8 cellular contexts compared by ENCODE assay signal in the genomic region with DNA sequence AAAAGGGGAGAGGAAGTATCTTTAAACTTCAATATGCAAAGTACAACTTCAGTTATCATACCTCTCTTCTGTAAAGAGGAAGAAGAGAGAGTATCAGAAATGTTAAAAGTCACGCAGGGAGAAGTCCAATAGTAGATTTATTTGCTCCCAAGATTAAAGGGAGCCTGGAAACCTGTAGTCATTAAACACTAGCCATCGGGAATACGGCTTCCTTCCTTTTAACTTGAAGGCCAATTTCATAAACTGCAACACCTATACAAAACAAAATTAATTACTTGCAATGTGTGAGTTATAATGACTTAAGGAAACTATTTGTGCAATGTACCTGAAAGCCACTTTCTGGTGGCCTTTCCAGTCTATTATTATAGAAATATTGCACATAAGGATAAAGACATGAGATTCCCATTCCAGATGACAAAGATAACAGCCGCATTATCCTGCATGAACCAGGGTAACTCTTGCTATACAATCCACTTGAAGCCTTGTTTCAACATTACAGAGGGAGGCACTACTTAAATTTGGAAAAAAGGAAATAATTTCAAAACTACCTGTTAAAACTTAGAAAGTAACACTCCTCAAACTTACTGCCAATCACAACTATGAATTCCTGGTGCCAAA. TPM values are rescaled to one million over a fixed set of nuclear protein-coding genes. Genes with fewer than 3 reads are reported as not detected.
DNase-seq lines count a peak whose midpoint lies in the region; ATAC-seq, FAIRE-seq and TF ChIP-seq lines count a peak whose summit lies in the region.

No MANE protein-coding gene starts in this region.

- H4K20me1 ChIP-seq in HepG2 (ENCODE audit: insufficient read depth, low read length): peaks cover 44% of the 10 kb centered on the region

- no peak overlapping the region; the same call in none of the 2 replicates for H3K9ac ChIP-seq in HepG2 (ENCODE audit: insufficient read depth, low read depth, low read length)

- H3K4me1 ChIP-seq in HepG2 (ENCODE audit: insufficient read depth, low read length) (peaks cover 80% of the 10 kb centered on the region), tibial artery (peaks cover 0 to 54% (median 16%) of the 10 kb centered on the region in 4 donors)

- H3K4me3 Mint-ChIP-seq in activated T-cell treated with anti-CD3 and anti-CD28 coated beads, Interleukin-2, amount 50 U/mL, for 24 hours: peak overlapping the region; percentile 100
- peak overlapping the region; percentile 99 for H3K4me3 Mint-ChIP-seq in activated naive CD8-positive, alpha-beta T cell treated with anti-CD3 and anti-CD28 coated beads for 36 hours

- CTCF ChIA-PET in HepG2 (lab: Yijun Ruan, JAX; ENCODE audit: low intra/inter-chr PET ratio, low total read pairs): no interaction called here

- DNase-seq in activated T-cell treated with anti-CD3 and anti-CD28 coated beads, Interleukin-2, amount 50 U/mL, for 24 hours: no peak
- no peak for DNase-seq in activated T-cell treated with anti-CD3 and anti-CD28 coated beads, Interleukin-2, amount 50 U/mL, for 1 hour
- no peak for DNase-seq in activated naive CD8-positive, alpha-beta T cell treated with anti-CD3 and anti-CD28 coated beads for 36 hours
- DNase-seq in HepG2 (ENCODE audit: low spot score) (no peak), tibial artery (no peak), omental fat pad (ENCODE audit: low spot score) (no peak)
- no peak for DNase-seq in stimulated activated CD4-positive, alpha-beta T cell treated with anti-CD3 and anti-CD28 coated beads, Interleukin-12 subunit alpha, Interleukin-12 subunit beta, amount 100 ng/mL, for 4 hours

- POLR2A ChIA-PET in HepG2 (lab: Yijun Ruan, JAX): no interaction called here

- peaks cover 56% of the 10 kb centered on the region for H3K4me1 Mint-ChIP-seq in activated T-cell treated with anti-CD3 and anti-CD28 coated beads, Interleukin-2, amount 50 U/mL, for 24 hours (ENCODE audit: low read depth)
- peaks cover 32% of the 10 kb centered on the region for H3K4me1 Mint-ChIP-seq in activated naive CD8-positive, alpha-beta T cell treated with anti-CD3 and anti-CD28 coated beads for 36 hours

- H3K27ac Mint-ChIP-seq in activated T-cell treated with anti-CD3 and anti-CD28 coated beads, Interleukin-2, amount 50 U/mL, for 24 hours: peak overlapping the region; percentile 99
- H3K27ac Mint-ChIP-seq in activated naive CD8-positive, alpha-beta T cell treated with anti-CD3 and anti-CD28 coated beads for 36 hours: peak overlapping the region; percentile 96

- intact Hi-C loops in HepG2 (cut with micrococcal nuclease; ENCODE audit: unreplicated experiment) (loop anchor here (10.0 kb wide), 2 partner anchors 106 to 206 kb away; no protein-coding TSS in a partner anchor), tibial artery (cut with DNase I; ENCODE audit: low total_unique reads) (loop anchor here (5.0 to 10.0 kb wide), 3 partner anchors 326 to 536 kb away; no protein-coding TSS in a partner anchor)

- ATAC-seq in HepG2 (no peak), HG03045 (IDR thresholded peaks at IDR 0.05; ENCODE audit: unreplicated experiment) (no peak), omental fat pad (ENCODE audit: low FRiP score) (no peak)

- H3K9me3 ChIP-seq in HepG2 (ENCODE audit: low read length) (no peaks in the 10 kb centered on the region), tibial artery (no peaks in the 10 kb centered on the region)

- TF ChIP-seq EP300 in HepG2 (IDR thresholded peaks at IDR 0.05; ENCODE audit: low read depth in 2 of 2, low read length in 2 of 2) (no peak), HepG2 (CRISPR knock-in tag; IDR thresholded peaks at IDR 0.05; ENCODE audit: borderline replicate concordance) (no peak)

- peak overlapping the region in 2 of 3 experiments; percentile 2 to 18; a peak in 2 of 6 replicates for H3K4me3 ChIP-seq in HepG2 (replicated peaks in 1 of 3; ENCODE audit: insufficient read depth in 1 of 3, low read depth in 2 of 3, low read length in 3 of 3)
- H3K4me3 ChIP-seq in tibial artery: peak overlapping the region; percentile 94 to 97

- TF ChIP-seq RAD21 in HepG2 (CRISPR knock-in tag; IDR thresholded peaks at IDR 0.05): no peak

- H3K36me3 Mint-ChIP-seq in activated T-cell treated with anti-CD3 and anti-CD28 coated beads, Interleukin-2, amount 50 U/mL, for 24 hours (ENCODE audit: low read depth): peaks cover 92% of the 10 kb centered on the region
- peaks cover 84% of the 10 kb centered on the region for H3K36me3 Mint-ChIP-seq in activated naive CD8-positive, alpha-beta T cell treated with anti-CD3 and anti-CD28 coated beads for 36 hours

- no peak overlapping the region for H2AFZ ChIP-seq in HepG2 (ENCODE audit: low read length)

- 91% methylated on average over 4 of the region's 4 CpGs for WGBS in HepG2 (ENCODE audit: low lambda C conversion rate)

- no peak for FAIRE-seq in HepG2 (lab: Jason Lieb, UNC)

- TF ChIP-seq POLR2A in HepG2 (IDR thresholded peaks at IDR 0.05; ENCODE audit: insufficient read depth in 1 of 2, low read depth in 2 of 2, low read length in 2 of 2): no peak

- H3K27me3 ChIP-seq in HepG2 (ENCODE audit: control insufficient read depth in 1 of 2, insufficient read depth in 2 of 2, low read length in 2 of 2) (no peaks in the 10 kb centered on the region; a peak in 1 of 5 replicates), tibial artery (no peaks in the 10 kb centered on the region)

- in situ Hi-C loops in HepG2 (cut with HindIII; ENCODE audit: extremely low pct_ligation_motif_present, low pct_unique_long_range_greater_than_20kb): loop anchor here (10.0 kb wide), 1 partner anchor 326 kb away; no protein-coding TSS in a partner anchor

- TF ChIP-seq CTCF in HepG2 (CRISPR knock-in tag; IDR thresholded peaks at IDR 0.05) (no peak), tibial artery (IDR thresholded peaks at IDR 0.05) (no peak), omental fat pad (IDR thresholded peaks at IDR 0.05) (no peak)

- H3K9me3 Mint-ChIP-seq in activated T-cell treated with anti-CD3 and anti-CD28 coated beads, Interleukin-2, amount 50 U/mL, for 24 hours: no peaks in the 10 kb centered on the region
- no peaks in the 10 kb centered on the region for H3K9me3 Mint-ChIP-seq in activated naive CD8-positive, alpha-beta T cell treated with anti-CD3 and anti-CD28 coated beads for 36 hours

- no peaks in the 10 kb centered on the region for H3K27me3 Mint-ChIP-seq in activated T-cell treated with anti-CD3 and anti-CD28 coated beads, Interleukin-2, amount 50 U/mL, for 24 hours
- peaks cover 8% of the 10 kb centered on the region for H3K27me3 Mint-ChIP-seq in activated naive CD8-positive, alpha-beta T cell treated with anti-CD3 and anti-CD28 coated beads for 36 hours

- no peaks in the 10 kb centered on the region for H3K36me3 ChIP-seq in HepG2 (replicated peaks in 1 of 2; ENCODE audit: control insufficient read depth in 1 of 2, insufficient read depth in 2 of 2, low read length in 2 of 2)
- H3K36me3 ChIP-seq in tibial artery: peaks cover 10 to 37% (median 15%) of the 10 kb centered on the region in 3 donors

- peaks cover 65% of the 10 kb centered on the region for H3K79me2 ChIP-seq in HepG2 (ENCODE audit: insufficient read depth, low read length)

- H3K27ac ChIP-seq in HepG2 (ENCODE audit: extremely low read length, insufficient read depth, low read length): no peak overlapping the region
- peak overlapping the region; percentile 97 to 100 for H3K27ac ChIP-seq in tibial artery

- peak overlapping the region; percentile 79 for H3K4me2 ChIP-seq in HepG2 (ENCODE audit: low read depth, low read length)

- BruUV-seq in HepG2 (replicated peaks; lab: Mats Ljungman, UMichigan): no TSS peak

TF ChIP-seq in HepG2, 621 proteins besides CTCF, POLR2A, EP300 and RAD21:
- TF ChIP-seq ZNF7 (CRISPR knock-in tag; IDR thresholded peaks at IDR 0.05): peak; percentile 48; the same call in 1 of the 2 replicates
- no peak for TF ChIP-seq CC2D1A (CRISPR knock-in tag; IDR thresholded peaks at IDR 0.05)
TF ChIP-seq in HepG2: peak in this region for 1.

RNA-seq across cellular contexts. Expression of gene BTG1, which starts 4.6 kb away (rescaled TPM):
- 100 to 1,000 TPM; 147 to 153 TPM for total RNA-seq in activated naive CD8-positive, alpha-beta T cell treated with anti-CD3 and anti-CD28 coated beads for 36 hours
- total RNA-seq in HepG2 (2016; rRNA removed; fragmentation: Illumina TruSeq; extraction: Trizol) (7.5 and 9.8 TPM in 2 replicates), omental fat pad (100 to 1,000 TPM in 1 of 4 donors, 10 to 100 TPM in 3; 57.8 to 101 (median 75.6) TPM)
- total RNA-seq in HepG2 (2016; cell fraction: cytosol; rRNA removed; fragmentation: Illumina TruSeq; extraction: Trizol; ENCODE audit: low read depth): 2.4 and 5.7 TPM in 2 replicates
- 5.9 and 8.9 TPM in 2 replicates for total RNA-seq in HepG2 (2016; cell fraction: insoluble cytoplasmic fraction; rRNA removed; fragmentation: Illumina TruSeq; extraction: Trizol)
- 8.8 and 11.0 TPM in 2 replicates for total RNA-seq in HepG2 (2016; cell fraction: membrane; rRNA removed; fragmentation: Illumina TruSeq; extraction: Trizol)
- total RNA-seq in HepG2 (2016; cell fraction: nucleus; rRNA removed; fragmentation: Illumina TruSeq; extraction: Trizol): 15.4 TPM in 2 replicates
- polyA plus RNA-seq in HepG2 (2011; rRNA removed): 16.7 and 20.2 TPM in 2 replicates
- polyA plus RNA-seq in HepG2 (2011; cell fraction: cytosol; rRNA removed): 12.2 and 14.4 TPM in 2 replicates
- 6.9 and 13.9 TPM in 2 replicates for polyA plus RNA-seq in HepG2 (2011; cell fraction: nucleus; rRNA removed)
- polyA plus RNA-seq in HepG2 (2012): 22.3 and 32.9 TPM in 2 replicates
- 5.9 and 6.6 TPM in 2 replicates for polyA plus RNA-seq in HepG2 (2016; cell fraction: cytosol; fragmentation: Illumina TruSeq; extraction: Trizol; ENCODE audit: low read depth)
- 13.5 and 13.8 TPM in 2 replicates for polyA plus RNA-seq in HepG2 (2016; cell fraction: insoluble cytoplasmic fraction; fragmentation: Illumina TruSeq; extraction: Trizol; ENCODE audit: low read depth)
- polyA plus RNA-seq in HepG2 (2016; cell fraction: membrane; fragmentation: Illumina TruSeq; extraction: Trizol; ENCODE audit: low read depth): 14.3 TPM in 2 replicates
- 12.5 and 15.4 TPM in 2 replicates for polyA plus RNA-seq in HepG2 (2016; cell fraction: nucleus; fragmentation: Illumina TruSeq; extraction: Trizol; ENCODE audit: insufficient read depth, low read depth)
- 33.4 and 51.6 TPM in 2 replicates for polyA minus RNA-seq in HepG2 (2011; rRNA and poly(A)+ RNA removed; ENCODE audit: low replicate concordance)
- polyA minus RNA-seq in HepG2 (2011; cell fraction: cytosol; rRNA and poly(A)+ RNA removed): 10.3 and 17.6 TPM in 2 replicates
- polyA minus RNA-seq in HepG2 (2011; cell fraction: nucleus; rRNA and poly(A)+ RNA removed): 40.3 and 44.8 TPM in 2 replicates
